ENCODE assay signal across 17 cellular contexts in the genomic region with DNA sequence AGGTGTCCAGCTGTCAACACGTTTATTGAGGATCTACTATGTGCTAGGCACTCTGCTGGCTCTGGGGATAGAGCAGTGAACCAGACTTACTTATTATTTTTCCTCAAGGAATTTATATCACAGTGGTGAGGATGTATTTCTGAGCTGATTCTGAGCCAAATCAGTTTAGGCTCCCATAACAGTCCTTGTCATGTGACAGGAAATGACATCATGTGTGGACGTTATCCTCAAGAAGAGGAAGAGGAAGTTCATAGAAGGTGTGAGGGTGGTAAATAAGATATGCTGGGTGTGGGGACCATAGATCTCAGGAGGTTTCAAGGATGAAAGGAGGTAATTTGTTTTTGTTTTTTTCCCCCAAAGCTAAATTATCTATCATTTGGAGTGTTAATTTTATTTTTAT.
"Had no signal": no experiment of that assay in that cellular context is flagged by ENCODE, and none has a peak within 500 bp of the region (broad histone marks: within the 10 kb centered on the region; RNA-seq: fewer than 3 reads in every experiment).

No MANE protein-coding gene starts in this region.

- FAIRE-seq: pancreas had no signal

- H3K4me1 ChIP-seq: esophagus muscularis mucosa, gastroesophageal sphincter, left ventricle myocardium inferior, lower lobe of right lung, pancreas had no signal

- H3K9me3 ChIP-seq: gastroesophageal sphincter, lower lobe of right lung, pancreas had no signal

- H3K4me3 ChIP-seq: esophagus muscularis mucosa, gastroesophageal sphincter, left ventricle myocardium inferior, lower lobe of right lung, pancreas, smooth muscle cell had no signal

- H3K36me3 ChIP-seq: esophagus muscularis mucosa, gastroesophageal sphincter, left ventricle myocardium inferior, lower lobe of right lung, pancreas had no signal

- DNase-seq: effector memory CD8-positive, alpha-beta T cell; foreskin fibroblast; glutamatergic neuron; islet precursor cell; left ventricle myocardium inferior; lower lobe of right lung; naive B cell; occipital lobe; pancreas; right cardiac atrium; stimulated activated CD4-positive, alpha-beta T cell treated with anti-CD3 and anti-CD28 coated beads, Interleukin-2, amount 100 ng/mL, for 48 hours; stimulated activated naive CD4-positive, alpha-beta T cell treated with Interleukin-2 at 50 U/mL for 16 hours; trophoblast cell had no signal

- H3K27ac ChIP-seq: epithelial cell of prostate, esophagus muscularis mucosa, gastroesophageal sphincter, left ventricle myocardium inferior, lower lobe of right lung, pancreas had no signal

- H3K4me2 ChIP-seq: smooth muscle cell had no signal
